ENCODE assay signal across 26 cellular contexts in genomic region chr1:114178940-114179339, GRCh38. TPM values are rescaled to one million over a fixed set of nuclear protein-coding genes. Genes with fewer than 3 reads are reported as not detected.
"Had no signal": no experiment of that assay in that cellular context is flagged by ENCODE, and none has a peak within 500 bp of the region (broad histone marks: within the 10 kb centered on the region; RNA-seq: fewer than 3 reads in every experiment).

No MANE protein-coding gene starts in this region.

- H2AFZ ChIP-seq: hepatocyte had no signal

- H3K4me3 ChIP-seq: adrenal gland, gastrocnemius medialis, hepatocyte, right lobe of liver, thoracic aorta had no signal

- H3K27me3 ChIP-seq: adrenal gland, brain microvascular endothelial cell, gastrocnemius medialis, hepatocyte, right lobe of liver had no signal

- ATAC-seq: activated CD4-positive, alpha-beta T cell treated with anti-CD3 and anti-CD28 coated beads for 36 hours; effector memory CD8-positive, alpha-beta T cell; gastrocnemius medialis; right lobe of liver had no signal

- FAIRE-seq: keratinocyte, urothelium cell line had no signal

- DNase-seq: activated CD4-positive, alpha-beta T cell treated with anti-CD3 and anti-CD28 coated beads for 36 hours; activated CD4-positive, CD25-positive, alpha-beta regulatory T cell; activated effector memory CD4-positive, alpha-beta T cell treated with Interleukin-2 at 50 U/mL for 16 hours; activated naive CD4-positive, alpha-beta T cell treated with anti-CD3 and anti-CD28 coated beads for 36 hours; activated naive CD8-positive, alpha-beta T cell treated with anti-CD3 and anti-CD28 coated beads for 36 hours; adrenal gland; aorta; brain microvascular endothelial cell; cortex of kidney; effector memory CD8-positive, alpha-beta T cell; erythroblast; gastrocnemius medialis; naive B cell; nephron progenitor cell; right lobe of liver; stimulated activated CD4-positive, alpha-beta T cell treated with anti-CD3 and anti-CD28 coated beads, Interleukin-2, amount 100 ng/mL, for 48 hours; stimulated activated naive CD4-positive, alpha-beta T cell treated with Interleukin-2 at 50 U/mL for 16 hours; trophoblast cell had no signal

- H3K79me2 ChIP-seq: hepatocyte had no signal

- H3K4me1 ChIP-seq: adrenal gland, gastrocnemius medialis, right lobe of liver had no signal

- H3K9me3 ChIP-seq: adrenal gland, gastrocnemius medialis, neutrophil, right lobe of liver, thoracic aorta had no signal

- H3K4me2 ChIP-seq: hepatocyte had no signal

- H3K36me3 ChIP-seq: adrenal gland, brain microvascular endothelial cell, gastrocnemius medialis, neutrophil, right lobe of liver, thoracic aorta had no signal

- H3K27ac ChIP-seq: adrenal gland, brain microvascular endothelial cell, gastrocnemius medialis, hepatocyte, neutrophil, right lobe of liver, thoracic aorta had no signal

RNA-seq across cellular contexts. Expression of gene SYT6, which starts 25.3 kb away (rescaled TPM):
- total RNA-seq: activated CD4-positive, alpha-beta T cell treated with anti-CD3 and anti-CD28 coated beads for 36 hours; activated naive CD4-positive, alpha-beta T cell treated with anti-CD3 and anti-CD28 coated beads for 36 hours; activated naive CD8-positive, alpha-beta T cell treated with anti-CD3 and anti-CD28 coated beads for 36 hours; chondrocyte; osteocyte; renal cortical epithelial cell; right lobe of liver had no signal
